In the genomic region with DNA sequence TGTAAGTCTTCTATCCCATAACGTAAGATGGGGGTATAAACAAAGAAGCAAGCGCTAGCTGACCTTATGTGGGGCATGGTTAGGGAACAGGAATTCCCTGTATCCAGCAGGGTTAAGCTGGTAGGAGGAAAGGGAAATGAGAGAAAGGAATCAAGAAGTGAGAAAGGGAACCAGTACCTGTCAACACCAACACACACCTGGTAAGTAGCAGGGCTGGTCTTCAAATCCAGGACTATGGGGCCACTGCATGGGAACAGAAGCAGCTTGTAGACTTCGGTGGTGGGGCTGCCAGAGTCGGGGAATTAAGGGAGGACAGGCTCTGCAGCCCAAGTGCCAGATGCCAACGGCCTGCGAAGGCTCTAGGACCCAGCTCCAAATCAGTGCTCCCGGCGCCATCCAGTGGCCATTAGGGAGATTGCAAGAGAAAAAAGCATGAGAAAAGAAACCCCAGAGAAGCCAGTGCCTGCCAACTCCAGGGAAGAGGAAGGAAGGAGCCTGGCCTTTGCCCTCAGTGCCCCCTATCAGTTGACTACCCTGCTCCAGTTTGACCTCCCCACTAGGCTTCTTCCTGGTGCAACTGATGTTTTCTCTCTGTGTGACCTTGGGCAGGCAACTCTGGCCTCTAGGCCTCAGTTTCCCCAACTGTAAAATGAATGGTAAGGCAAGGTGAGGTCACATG, we compare ENCODE assay signal across 9 cellular contexts. TPM values are rescaled to one million over a fixed set of nuclear protein-coding genes. Genes with fewer than 3 reads are reported as not detected.
DNase-seq lines count a peak whose midpoint lies in the region; ATAC-seq and TF ChIP-seq lines count a peak whose summit lies in the region.
"Had no signal": no experiment of that assay in that cellular context is flagged by ENCODE, and none has a peak within 500 bp of the region (broad histone marks: within the 10 kb centered on the region; RNA-seq: fewer than 3 reads in every experiment).

No MANE protein-coding gene starts in this region.

- CTCF ChIA-PET in activated CD4-positive, alpha-beta T cell treated with anti-CD3 and anti-CD28 coated beads, Interleukin-2, amount 10 ng/mL, durations not matched to agents 7 days and 5 days (lab: Charles Lee) = interaction anchor here (0.6 to 5.7 kb wide), 19 partner anchors 10 to 1351 kb away, joined by 3 to 73 read pairs (median 4); partner anchors contain the start of gene ZSWIM1

- H3K9me3 Mint-ChIP-seq in activated CD4-positive, alpha-beta T cell treated with anti-CD3 and anti-CD28 coated beads, Interleukin-2, amount 10 ng/mL, durations not matched to agents 7 days and 5 days = no peaks in the 10 kb centered on the region

- in situ Hi-C loops in HAP-1 (cut with MboI; ENCODE audit: low sequenced_read_pairs) = loop anchor here (25.0 kb wide), 1 partner anchor 254 kb away; no protein-coding TSS in a partner anchor

- intact Hi-C loops in lower leg skin (cut with DNase I; ENCODE audit: low total_unique reads) = loop anchor here (10.0 kb wide), 1 partner anchor 276 kb away; no protein-coding TSS in a partner anchor

- POLR2A ChIA-PET in activated CD4-positive, alpha-beta T cell treated with anti-CD3 and anti-CD28 coated beads, Interleukin-2, amount 10 ng/mL, durations not matched to agents 7 days and 5 days (lab: Charles Lee) = no interaction called here

- ATAC-seq in GM18502 (IDR thresholded peaks at IDR 0.05; ENCODE audit: poor library complexity, unreplicated experiment) = no peak

- H3K9me3 ChIP-seq in HAP-1 = no peaks in the 10 kb centered on the region

- H3K27ac Mint-ChIP-seq in activated CD4-positive, alpha-beta T cell treated with anti-CD3 and anti-CD28 coated beads, Interleukin-2, amount 10 ng/mL, durations not matched to agents 7 days and 5 days = no peak overlapping the region

- no peak for TF ChIP-seq POLR2A in lower leg skin (IDR thresholded peaks at IDR 0.05)

- H3K4me3 ChIP-seq in HAP-1 (no peak overlapping the region), lower leg skin (ENCODE audit: low read depth, poor library complexity, severe bottlenecking) (no peak overlapping the region)

- no peaks in the 10 kb centered on the region for H3K36me3 Mint-ChIP-seq in activated CD4-positive, alpha-beta T cell treated with anti-CD3 and anti-CD28 coated beads, Interleukin-2, amount 10 ng/mL, durations not matched to agents 7 days and 5 days (ENCODE audit: low read depth)

- WGBS in lower leg skin, 2 donors = 19% methylated on average over 8 of the region's 8 CpGs

- H3K27me3 ChIP-seq in HAP-1 (ENCODE audit: low read depth) = no peaks in the 10 kb centered on the region

- H3K36me3 ChIP-seq in HAP-1 (replicated peaks) = no peaks in the 10 kb centered on the region

- no peak overlapping the region for H3K4me3 Mint-ChIP-seq in activated CD4-positive, alpha-beta T cell treated with anti-CD3 and anti-CD28 coated beads, Interleukin-2, amount 10 ng/mL, durations not matched to agents 7 days and 5 days

- peak in 1 of 3 donors; percentile 87 for TF ChIP-seq CTCF in lower leg skin (IDR thresholded peaks at IDR 0.05)

- no peaks in the 10 kb centered on the region for H3K4me1 ChIP-seq in HAP-1

- peaks cover 36% of the 10 kb centered on the region for H3K27me3 Mint-ChIP-seq in activated CD4-positive, alpha-beta T cell treated with anti-CD3 and anti-CD28 coated beads, Interleukin-2, amount 10 ng/mL, durations not matched to agents 7 days and 5 days

- DNase-seq in AML-193 (lab: John Stamatoyannopoulos, UW) (peak; percentile 78 to 85), HAP-1 (ENCODE audit: low spot score in 2 of 2) (peak; percentile 72 to 85), NCI-H510A treated with DMSO at 0.1 percent for 48 hours (lab: John Stamatoyannopoulos, UW) (peak; percentile 71), dedifferentiated amniotic fluid mesenchymal stem cell (ENCODE audit: extremely low spot score) (peak; percentile 84), lower leg skin (ENCODE audit: low spot score in 2 of 2) (peak; percentile 84 to 96)
- DNase-seq in activated CD4-positive, alpha-beta T cell treated with anti-CD3 and anti-CD28 coated beads, Interleukin-2, amount 10 ng/mL, durations not matched to agents 7 days and 5 days = peak; percentile 68
- DNase-seq in stimulated activated CD4-positive, alpha-beta T cell treated with anti-CD3 and anti-CD28 coated beads, TNF-alpha, amount 100 ng/mL, for 4 hours (ENCODE audit: low read depth in 3 of 3) = peak; percentile 35 to 45 (median 40)

- peaks cover 13% of the 10 kb centered on the region for H3K4me1 Mint-ChIP-seq in activated CD4-positive, alpha-beta T cell treated with anti-CD3 and anti-CD28 coated beads, Interleukin-2, amount 10 ng/mL, durations not matched to agents 7 days and 5 days

RNA-seq across cellular contexts. Expression of gene RBPJL, which starts 15.8 kb away (rescaled TPM):
- not detected for total RNA-seq in activated CD4-positive, alpha-beta T cell treated with anti-CD3 and anti-CD28 coated beads, Interleukin-2, amount 10 ng/mL, durations not matched to agents 7 days and 5 days
- not detected for total RNA-seq in lower leg skin
- total RNA-seq: temporal lobe had no signal

RNA-seq across cellular contexts. Expression of gene MATN4, which starts 17.3 kb away (rescaled TPM):
- total RNA-seq in activated CD4-positive, alpha-beta T cell treated with anti-CD3 and anti-CD28 coated beads, Interleukin-2, amount 10 ng/mL, durations not matched to agents 7 days and 5 days = under 1 TPM; 0.17 to 0.25 TPM
- total RNA-seq in lower leg skin = 1 to 10 TPM in 2 of 4 donors, under 1 TPM in 2; 0.61 to 4.5 (median 1.8) TPM
- total RNA-seq: temporal lobe had no signal

RNA-seq across cellular contexts. Expression of gene SLPI, which starts 36.5 kb away (rescaled TPM):
- under 1 TPM in 1 of 2 experiments, not detected in 1; 0.37 TPM for total RNA-seq in activated CD4-positive, alpha-beta T cell treated with anti-CD3 and anti-CD28 coated beads, Interleukin-2, amount 10 ng/mL, durations not matched to agents 7 days and 5 days
- total RNA-seq in lower leg skin = 100 to 1,000 TPM; 206 to 584 (median 292) TPM
- total RNA-seq: temporal lobe had no signal

RNA-seq across cellular contexts. Expression of gene SDC4, which starts 57.4 kb away (rescaled TPM):
- total RNA-seq in activated CD4-positive, alpha-beta T cell treated with anti-CD3 and anti-CD28 coated beads, Interleukin-2, amount 10 ng/mL, durations not matched to agents 7 days and 5 days = 1 to 10 TPM; 7.5 to 8.1 TPM
- 100 to 1,000 TPM; 226 to 317 (median 278) TPM for total RNA-seq in lower leg skin

Comparison
In these comparisons a context has a peak if more than half of its experiments do, and no peak if none do; other contexts are left out.
1. DNase-seq: peak in every context shown above with its lines; median percentile 90 in lower leg skin; 84 in dedifferentiated amniotic fluid mesenchymal stem cell; 82 in AML-193; 78 in HAP-1; 71 in NCI-H510A treated with DMSO at 0.1 percent for 48 hours; 68 in activated CD4-positive, alpha-beta T cell treated with anti-CD3 and anti-CD28 coated beads, Interleukin-2, amount 10 ng/mL, durations not matched to agents 7 days and 5 days; 40 in stimulated activated CD4-positive, alpha-beta T cell treated with anti-CD3 and anti-CD28 coated beads, TNF-alpha, amount 100 ng/mL, for 4 hours.
2. RNA of gene SLPI, which starts 36.5 kb away (total RNA-seq): 206 to 584 TPM in lower leg skin; 0.37 TPM in activated CD4-positive, alpha-beta T cell treated with anti-CD3 and anti-CD28 coated beads, Interleukin-2, amount 10 ng/mL, durations not matched to agents 7 days and 5 days; every median in the first group is over 100 times any median in the second.